ENCODE assay signal across 1 cellular context in genomic region chr12:116910645-116911449, GRCh38.
A peak's percentile ranks its signal among the peaks of the same experiment; 100 is the strongest.
TF ChIP-seq lines count a peak whose summit lies in the region.

FBXW8 (plus strand) TSS chr12:116910950; CDS start chr12:116911038, 88 bp downstream.

TF ChIP-seq in K562, 482 proteins besides CTCF, POLR2A, EP300 and RAD21 (continued from another document and continues in another):
- 0 out of 2 replicates have a peak, but pooled peaks have one; percentile 64 for TF ChIP-seq ZNF592 (IDR thresholded peaks at IDR 0.05)
- peak; percentile 94 for TF ChIP-seq ZEB2 (IDR thresholded peaks at IDR 0.05)
- TF ChIP-seq CBFA2T2 (conservative IDR thresholded peaks at IDR 0.05), result no peak
- peak; percentile 95 for TF ChIP-seq POLR2G (IDR thresholded peaks at IDR 0.05; ENCODE audit: low read depth, low read length)
- TF ChIP-seq TGIF2 (CRISPR knock-in tag; IDR thresholded peaks at IDR 0.05), result peak; percentile 24; the same call in 1 of the 2 replicates
- TF ChIP-seq ZBTB33 (CRISPR knock-in tag; IDR thresholded peaks at IDR 0.05), result peak; percentile 34; the same call in 1 of the 2 replicates
- 0 out of 4 replicates have a peak, but pooled peaks of 1 of the 2 experiments have one; percentile 34 for TF ChIP-seq ARNT (IDR thresholded peaks at IDR 0.05)
- TF ChIP-seq SMARCE1 (IDR thresholded peaks at IDR 0.05), result no peak
- TF ChIP-seq SMAD4 (CRISPR knock-in tag; conservative IDR thresholded peaks at IDR 0.05), result peak; percentile 82
- peak; percentile 47; the same call in 1 of the 2 replicates for TF ChIP-seq ZNF431 (CRISPR knock-in tag; IDR thresholded peaks at IDR 0.05)
- TF ChIP-seq ETV1 (tag; conservative IDR thresholded peaks at IDR 0.05; ENCODE audit: low read depth), result peak; percentile 60; the same call in 1 of the 2 replicates
- TF ChIP-seq TAF9B (IDR thresholded peaks at IDR 0.05; ENCODE audit: partially characterized antibody), result peak; percentile 59
- peak; percentile 68 for TF ChIP-seq C11orf30 (IDR thresholded peaks at IDR 0.05; ENCODE audit: low read depth)
- no peak for TF ChIP-seq HNRNPH1 (optimal IDR thresholded peaks at IDR 0.05; ENCODE audit: low read depth, low read length)
- peak in 2 of 3 experiments; percentile 64 to 73 for TF ChIP-seq YY1 (IDR thresholded peaks at IDR 0.05; ENCODE audit: borderline replicate concordance in 1 of 3, control insufficient read depth in 1 of 3, extremely low read depth in 1 of 3, insufficient read depth in 3 of 3, insufficient read length in 1 of 3, insufficient replicate concordance in 2 of 3, low read depth in 1 of 3, low read length in 2 of 3)
- peak; percentile 98 to 99 for TF ChIP-seq MNT (conservative IDR thresholded peaks at IDR 0.05)
- TF ChIP-seq MAFK (IDR thresholded peaks at IDR 0.05; ENCODE audit: low read length), result 0 out of 2 replicates have a peak, but pooled peaks have one; percentile 6
- peak; percentile 23 to 54; a peak in 2 of 4 replicates for TF ChIP-seq FOXK2 (conservative IDR thresholded peaks at IDR 0.05 in 1 of 2, IDR thresholded peaks at IDR 0.05 in 1 of 2; ENCODE audit: low read depth in 2 of 2)
- peak; percentile 82 for TF ChIP-seq TFAP4 (CRISPR knock-in tag; IDR thresholded peaks at IDR 0.05; ENCODE audit: borderline replicate concordance)
- TF ChIP-seq USF1 (CRISPR knock-in tag; IDR thresholded peaks at IDR 0.05), result peak; percentile 61
- TF ChIP-seq EP400 (IDR thresholded peaks at IDR 0.05), result peak; percentile 98
- no peak for TF ChIP-seq MBD1 (CRISPR knock-in tag; IDR thresholded peaks at IDR 0.05)
- TF ChIP-seq ZBTB49 (CRISPR knock-in tag; IDR thresholded peaks at IDR 0.05; ENCODE audit: borderline replicate concordance), result no peak
- TF ChIP-seq CREM (IDR thresholded peaks at IDR 0.05; ENCODE audit: low read depth), result peak; percentile 64
- TF ChIP-seq ZNF175 (CRISPR knock-in tag; IDR thresholded peaks at IDR 0.05; ENCODE audit: low read depth), result no peak
- TF ChIP-seq SOX6 (IDR thresholded peaks at IDR 0.05), result peak; percentile 51; the same call in 1 of the 2 replicates
- peak; percentile 86 for TF ChIP-seq CXXC5 (CRISPR knock-in tag; IDR thresholded peaks at IDR 0.05)
- peak; percentile 78; the same call in 1 of the 2 replicates for TF ChIP-seq AFF4 (CRISPR knock-in tag; IDR thresholded peaks at IDR 0.05)
- peak; percentile 51; the same call in 1 of the 2 replicates for TF ChIP-seq KAT7 (CRISPR knock-in tag; IDR thresholded peaks at IDR 0.05; ENCODE audit: borderline replicate concordance)
- TF ChIP-seq HMBOX1 (IDR thresholded peaks at IDR 0.05), result no peak
- peak; percentile 75 to 78; a peak in 3 of 4 replicates for TF ChIP-seq MAZ (CRISPR knock-in tag; conservative IDR thresholded peaks at IDR 0.05 in 1 of 2, IDR thresholded peaks at IDR 0.05 in 1 of 2)
- TF ChIP-seq ERF (CRISPR knock-in tag; IDR thresholded peaks at IDR 0.05), result 0 out of 2 replicates have a peak, but pooled peaks have one; percentile 74
- TF ChIP-seq ZKSCAN1 (IDR thresholded peaks at IDR 0.05; ENCODE audit: low read depth, low read length), result 0 out of 2 replicates have a peak, but pooled peaks have one; percentile 35
- peak; percentile 95 for TF ChIP-seq NKRF (IDR thresholded peaks at IDR 0.05; ENCODE audit: borderline replicate concordance)
- no peak for TF ChIP-seq FOXP1 (CRISPR knock-in tag; IDR thresholded peaks at IDR 0.05)
- peak; percentile 16; the same call in 1 of the 2 replicates for TF ChIP-seq LCOR (CRISPR knock-in tag; IDR thresholded peaks at IDR 0.05)
